ENCODE assay signal across 9 cellular contexts in the genomic region with DNA sequence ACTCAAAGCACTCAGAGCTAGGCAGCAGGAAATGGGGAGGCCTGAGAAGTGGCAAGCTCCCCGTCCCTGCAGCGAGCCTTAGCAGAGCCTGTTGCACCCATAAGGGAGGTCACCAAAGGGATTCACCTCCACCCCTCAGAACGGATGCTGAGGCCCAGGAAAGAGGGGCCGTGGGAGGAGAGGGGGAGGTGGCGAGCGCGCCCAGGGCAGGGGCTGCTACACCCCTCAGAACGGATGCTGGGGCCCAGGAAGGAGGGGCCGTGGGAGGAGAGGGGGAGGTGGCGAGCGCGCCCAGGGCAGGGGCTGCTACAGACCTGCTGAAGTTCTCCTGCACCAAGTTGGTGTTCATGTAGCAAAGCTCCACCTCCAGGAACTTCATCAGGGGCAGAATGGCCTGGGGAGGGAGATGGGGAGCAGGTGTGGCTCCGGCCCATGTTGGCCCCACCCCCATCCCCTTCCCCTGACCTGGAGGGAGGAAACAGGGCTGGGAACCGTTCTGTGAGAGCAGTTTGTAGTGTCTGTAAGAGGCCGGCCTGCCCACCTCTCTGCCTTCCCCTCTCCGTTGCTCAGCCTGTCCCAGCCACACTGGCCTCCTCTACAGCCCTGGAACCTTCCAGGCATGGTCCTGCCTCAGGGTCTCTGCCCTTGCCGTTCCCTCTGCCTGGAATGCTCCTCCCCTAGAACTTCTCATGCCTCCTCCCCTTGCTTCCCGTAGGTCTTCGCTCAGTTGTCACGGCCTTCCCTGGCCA. TPM values are rescaled to one million over a fixed set of nuclear protein-coding genes. Genes with fewer than 3 reads are reported as not detected.
DNase-seq lines count a peak whose midpoint lies in the region; ATAC-seq and TF ChIP-seq lines count a peak whose summit lies in the region.
"Had no signal": no experiment of that assay in that cellular context is flagged by ENCODE, and none has a peak within 500 bp of the region (broad histone marks: within the 10 kb centered on the region; RNA-seq: fewer than 3 reads in every experiment).

No MANE protein-coding gene starts in this region.

- no peak for DNase-seq in activated CD4-positive, CD25-positive, alpha-beta regulatory T cell treated with anti-CD3 and anti-CD28 coated beads, Interleukin-2, amount 50 U/mL, for 72 hours
- DNase-seq in activated B cell treated with CpG ODN at 0.5 μM for 24 hours (no peak), heart right ventricle (no peak), SIG-M5 treated with dmso at 0.1 percent for 504 hours (lab: John Stamatoyannopoulos, UW; ENCODE audit: unreplicated experiment) (no peak), NAMALWA (ENCODE audit: low spot score) (no peak)
- no peak for DNase-seq in stimulated activated naive B cell treated with anti-CD40 and anti-IgM and Interleukin-4, amounts not matched to agents 10 μg/mL and 1 μg/mL and 100 μg/mL, for 72 hours
- DNase-seq: NCI-H1105 treated with DMSO at 0.1 percent for 48 hours had no signal

- no peaks in the 10 kb centered on the region for H3K27me3 Mint-ChIP-seq in activated B cell treated with CpG ODN at 0.5 μM for 24 hours
- no peaks in the 10 kb centered on the region for H3K27me3 Mint-ChIP-seq in stimulated activated naive B cell treated with anti-CD40 and anti-IgM and Interleukin-4, amounts not matched to agents 10 μg/mL and 1 μg/mL and 100 μg/mL, for 72 hours

- H3K27me3 ChIP-seq in heart right ventricle, result no peaks in the 10 kb centered on the region

- peak overlapping the region in 1 of 10 donors; percentile 25 for H3K4me3 ChIP-seq in heart right ventricle

- peaks cover 57% of the 10 kb centered on the region for H3K36me3 Mint-ChIP-seq in activated B cell treated with CpG ODN at 0.5 μM for 24 hours (ENCODE audit: low read depth)
- peaks cover 31 to 44% of the 10 kb centered on the region in 2 donors for H3K36me3 Mint-ChIP-seq in stimulated activated naive B cell treated with anti-CD40 and anti-IgM and Interleukin-4, amounts not matched to agents 10 μg/mL and 1 μg/mL and 100 μg/mL, for 72 hours

- CTCF ChIA-PET in activated B cell treated with CpG ODN at 0.5 μM for 24 hours (lab: Charles Lee), result interaction anchor here (1.4 kb wide), 1 partner anchor 79 kb away, joined by 3 read pairs; no protein-coding TSS in a partner anchor

- peaks cover 0 to 83% (median 0%) of the 10 kb centered on the region in 9 donors for H3K36me3 ChIP-seq in heart right ventricle

- POLR2A ChIA-PET in activated B cell treated with CpG ODN at 0.5 μM for 24 hours (lab: Charles Lee), result interaction anchor here (1.5 to 1.6 kb wide), 3 partner anchors 11 to 57 kb away, joined by 3 to 8 read pairs (median 3); a partner anchor contains a TSS

- ATAC-seq in activated CD4-positive, CD25-positive, alpha-beta regulatory T cell treated with anti-CD3 and anti-CD28 coated beads, Interleukin-2, amount 50 U/mL, for 24 hours, result peak; percentile 24 to 29
- ATAC-seq in activated B cell treated with CpG ODN at 0.5 μM for 24 hours (ENCODE audit: low read depth), result no peak
- peak in 6 of 8 donors; percentile 20 to 64 (median 33) for ATAC-seq in heart right ventricle
- peak in 1 of 2 donors; percentile 20 for ATAC-seq in stimulated activated naive B cell treated with anti-CD40 and anti-IgM and Interleukin-4, amounts not matched to agents 10 μg/mL and 1 μg/mL and 100 μg/mL, for 72 hours (replicated peaks)
- no peak for ATAC-seq in HG02884 (IDR thresholded peaks at IDR 0.05; ENCODE audit: unreplicated experiment)

- H3K4me3 Mint-ChIP-seq in activated B cell treated with CpG ODN at 0.5 μM for 24 hours, result no peak overlapping the region
- H3K4me3 Mint-ChIP-seq in stimulated activated naive B cell treated with anti-CD40 and anti-IgM and Interleukin-4, amounts not matched to agents 10 μg/mL and 1 μg/mL and 100 μg/mL, for 72 hours, result no peak overlapping the region

- H3K27ac ChIP-seq in heart right ventricle, result peak overlapping the region in 9 of 10 donors; percentile 10 to 87 (median 54)

- intact Hi-C loops in activated B cell treated with CpG ODN at 0.5 μM for 24 hours (cut with micrococcal nuclease), result no loop called here
- intact Hi-C loops in heart right ventricle (cut with DNase I), result no loop called here

- peak overlapping the region; percentile 47 for H3K27ac Mint-ChIP-seq in activated B cell treated with CpG ODN at 0.5 μM for 24 hours
- peak overlapping the region; percentile 38 for H3K27ac Mint-ChIP-seq in stimulated activated naive B cell treated with anti-CD40 and anti-IgM and Interleukin-4, amounts not matched to agents 10 μg/mL and 1 μg/mL and 100 μg/mL, for 72 hours

- H3K9me3 Mint-ChIP-seq in activated B cell treated with CpG ODN at 0.5 μM for 24 hours, result no peaks in the 10 kb centered on the region
- H3K9me3 Mint-ChIP-seq in stimulated activated naive B cell treated with anti-CD40 and anti-IgM and Interleukin-4, amounts not matched to agents 10 μg/mL and 1 μg/mL and 100 μg/mL, for 72 hours, result no peaks in the 10 kb centered on the region

- peaks cover 16% of the 10 kb centered on the region for H3K4me1 Mint-ChIP-seq in activated B cell treated with CpG ODN at 0.5 μM for 24 hours
- H3K4me1 Mint-ChIP-seq in stimulated activated naive B cell treated with anti-CD40 and anti-IgM and Interleukin-4, amounts not matched to agents 10 μg/mL and 1 μg/mL and 100 μg/mL, for 72 hours, result peaks cover 19 to 23% of the 10 kb centered on the region in 2 donors

- no peaks in the 10 kb centered on the region for H3K9me3 ChIP-seq in heart right ventricle

- H3K4me1 ChIP-seq in heart right ventricle, result peaks cover 5 to 41% (median 24%) of the 10 kb centered on the region in 9 donors

- TF ChIP-seq CTCF in activated B cell treated with CpG ODN at 0.5 μM for 24 hours (IDR thresholded peaks at IDR 0.05), result no peak
- TF ChIP-seq CTCF in heart right ventricle (IDR thresholded peaks at IDR 0.05), result no peak

- WGBS in heart right ventricle, 2 donors, result 48 to 51% methylated on average over 20 of the region's 20 CpGs

RNA-seq across cellular contexts. Expression of a gene that starts 11.4 kb away (rescaled TPM):
- 90.4 and 102 TPM in 2 replicates for total RNA-seq in activated B cell treated with CpG ODN at 0.5 μM for 24 hours
- total RNA-seq in heart right ventricle, result 10 to 100 TPM in 3 of 10 donors, 1 to 10 TPM in 7; 5.5 to 20.7 (median 8.5) TPM
- polyA plus RNA-seq in heart right ventricle, result 10 to 100 TPM in 1 of 2 donors, 1 to 10 TPM in 1; 3.0 to 12.6 TPM

RNA-seq across cellular contexts. Expression of a gene that starts 22.3 kb away (rescaled TPM):
- total RNA-seq in activated B cell treated with CpG ODN at 0.5 μM for 24 hours (66.0 and 68.7 TPM in 2 replicates), heart right ventricle (100 to 1,000 TPM; 130 to 210 (median 173) TPM)
- polyA plus RNA-seq in heart right ventricle, result 100 to 1,000 TPM; 155 to 205 TPM

RNA-seq across cellular contexts. Expression of a gene that starts 45.6 kb away (rescaled TPM):
- 3.1 and 3.5 TPM in 2 replicates for total RNA-seq in activated B cell treated with CpG ODN at 0.5 μM for 24 hours
- 10 to 100 TPM in 9 of 10 donors, 1 to 10 TPM in 1; 9.3 to 53.1 (median 21.5) TPM for total RNA-seq in heart right ventricle
- polyA plus RNA-seq in heart right ventricle, result 10 to 100 TPM; 22.4 to 48.7 TPM

RNA-seq across cellular contexts. Expression of a gene that starts 48.2 kb away (rescaled TPM):
- total RNA-seq in activated B cell treated with CpG ODN at 0.5 μM for 24 hours, result 52.3 and 61.2 TPM in 2 replicates
- 10 to 100 TPM; 11.6 to 19.1 (median 14.7) TPM for total RNA-seq in heart right ventricle
- 10 to 100 TPM; 12.9 to 21.3 TPM for polyA plus RNA-seq in heart right ventricle

Comparison
In these comparisons a context has a peak if more than half of its experiments do, and no peak if none do; other contexts are left out.
1. ATAC-seq: peak in activated CD4-positive, CD25-positive, alpha-beta regulatory T cell treated with anti-CD3 and anti-CD28 coated beads, Interleukin-2, amount 50 U/mL, for 24 hours (2 of 2) and heart right ventricle (6 of 8); none in activated B cell treated with CpG ODN at 0.5 μM for 24 hours (single experiment) and HG02884 (single experiment).